In genomic region chr2:237727363-237727762, GRCh38 we compare ENCODE assay signal across 12 cellular contexts.
DNase-seq lines count a peak whose midpoint lies in the region; ATAC-seq, FAIRE-seq and TF ChIP-seq lines count a peak whose summit lies in the region.
"Had no signal": no experiment of that assay in that cellular context is flagged by ENCODE, and none has a peak within 500 bp of the region (broad histone marks: within the 10 kb centered on the region; RNA-seq: fewer than 3 reads in every experiment).

No MANE protein-coding gene starts in this region.

- H3K27ac Mint-ChIP-seq in stimulated activated effector memory CD8-positive, alpha-beta T cell treated with anti-CD3 and anti-CD28 coated beads, Interleukin-12 subunit alpha, Interleukin-12 subunit beta, amount 100 ng/mL, for 72 hours: peak overlapping the region; percentile 81

- no peak overlapping the region for H3K9ac ChIP-seq in SK-N-SH

- peaks cover 96% of the 10 kb centered on the region for H3K79me2 ChIP-seq in SK-N-SH (ENCODE audit: insufficient read depth)

- no peaks in the 10 kb centered on the region for H3K27me3 ChIP-seq in SK-N-SH (ENCODE audit: insufficient read depth)
- H3K27me3 ChIP-seq in uterus: no peaks in the 10 kb centered on the region

- CTCF ChIA-PET in SK-N-SH (lab: Yijun Ruan, JAX): interaction anchor here (1.1 to 7.5 kb wide), 4 partner anchors 9 to 54 kb away, joined by 3 to 45 read pairs (median 6); no protein-coding TSS in a partner anchor

- H3K9me2 ChIP-seq in SK-N-SH: no peaks in the 10 kb centered on the region

- TF ChIP-seq CTCF in SK-N-SH (IDR thresholded peaks at IDR 0.05) (no peak), fibroblast of mammary gland (conservative IDR thresholded peaks at IDR 0.05; ENCODE audit: control insufficient read depth, insufficient read depth, low read depth, low read length) (no peak), uterus (IDR thresholded peaks at IDR 0.05) (no peak)

- peaks cover 16 to 19% of the 10 kb centered on the region in 2 experiments for H3K36me3 ChIP-seq in SK-N-SH (replicated peaks in 1 of 2; ENCODE audit: control insufficient read depth in 1 of 2, insufficient read depth in 2 of 2, low read length in 1 of 2)
- no peaks in the 10 kb centered on the region for H3K36me3 ChIP-seq in uterus

- H3K27ac ChIP-seq in SK-N-SH (ENCODE audit: low read depth in 2 of 2, low read length in 1 of 2): peak overlapping the region; percentile 36 to 63
- peak overlapping the region in 1 of 2 donors; percentile 1 for H3K27ac ChIP-seq in uterus

- H3K4me3 ChIP-seq in SK-N-SH (ENCODE audit: low read depth in 2 of 2, low read length in 1 of 2): no peak overlapping the region
- H3K4me3 ChIP-seq in fibroblast of mammary gland (ENCODE audit: control insufficient read depth, low read depth, low read length): no peak overlapping the region
- no peak overlapping the region for H3K4me3 ChIP-seq in uterus

- H3F3A ChIP-seq in SK-N-SH (replicated peaks; ENCODE audit: insufficient read depth): peaks cover 36% of the 10 kb centered on the region

- H3K4me3 Mint-ChIP-seq in stimulated activated effector memory CD8-positive, alpha-beta T cell treated with anti-CD3 and anti-CD28 coated beads, Interleukin-12 subunit alpha, Interleukin-12 subunit beta, amount 100 ng/mL, for 72 hours: no peak overlapping the region
- H3K4me3 Mint-ChIP-seq: stimulated activated naive CD8-positive, alpha-beta T cell treated with anti-CD3 and anti-CD28 coated beads, Interleukin-15, Interleukin-2, amounts not matched to agents 100 ng/mL and 50 ng/mL, for 24 hours had no signal

- H3K36me3 Mint-ChIP-seq in stimulated activated effector memory CD8-positive, alpha-beta T cell treated with anti-CD3 and anti-CD28 coated beads, Interleukin-12 subunit alpha, Interleukin-12 subunit beta, amount 100 ng/mL, for 72 hours: peaks cover 84% of the 10 kb centered on the region

- no peak for TF ChIP-seq EP300 in SK-N-SH (IDR thresholded peaks at IDR 0.05; ENCODE audit: borderline replicate concordance in 1 of 2, low read depth in 1 of 2, low read length in 1 of 2)

- ATAC-seq in SK-N-SH treated with all-trans-retinoic acid at 6 μM for 48 hours: no peak
- peak; percentile 44 for ATAC-seq in stimulated activated effector memory CD8-positive, alpha-beta T cell treated with anti-CD3 and anti-CD28 coated beads, Interleukin-12 subunit alpha, Interleukin-12 subunit beta, amount 100 ng/mL, for 72 hours

- peaks cover 46% of the 10 kb centered on the region for H4K20me1 ChIP-seq in SK-N-SH (ENCODE audit: insufficient read depth)

- no peak for DNase-seq in SK-N-SH
- DNase-seq in RCC 7860 (ENCODE audit: low spot score): peak; percentile 69
- DNase-seq in fibroblast of mammary gland (ENCODE audit: low read depth): peak; percentile 56
- no peak for DNase-seq in stimulated activated effector memory CD8-positive, alpha-beta T cell treated with anti-CD3 and anti-CD28 coated beads, Interleukin-12 subunit alpha, Interleukin-12 subunit beta, amount 100 ng/mL, for 72 hours (ENCODE audit: low spot score in 2 of 2)
- DNase-seq in cerebellum (ENCODE audit: low spot score): no peak
- DNase-seq in uterus: no peak
- DNase-seq in SHP77 treated with DMSO at 0.1 percent for 48 hours (lab: John Stamatoyannopoulos, UW): no peak
- DNase-seq: activated effector memory CD4-positive, alpha-beta T cell treated with Interleukin-2 at 50 U/mL for 16 hours; cerebellar nuclear complex; NCI-H1105 had no signal

- H3K4me2 ChIP-seq in SK-N-SH: no peak overlapping the region

- H3K9me3 Mint-ChIP-seq in stimulated activated effector memory CD8-positive, alpha-beta T cell treated with anti-CD3 and anti-CD28 coated beads, Interleukin-12 subunit alpha, Interleukin-12 subunit beta, amount 100 ng/mL, for 72 hours: no peaks in the 10 kb centered on the region
- H3K9me3 Mint-ChIP-seq: stimulated activated naive CD8-positive, alpha-beta T cell treated with anti-CD3 and anti-CD28 coated beads, Interleukin-15, Interleukin-2, amounts not matched to agents 100 ng/mL and 50 ng/mL, for 24 hours had no signal

- no peak for TF ChIP-seq POLR2A in uterus (IDR thresholded peaks at IDR 0.05)

- POLR2A ChIA-PET in SK-N-SH (lab: Yijun Ruan, JAX): no interaction called here

- H3K9me3 ChIP-seq in SK-N-SH: no peaks in the 10 kb centered on the region
- H3K9me3 ChIP-seq in uterus: no peaks in the 10 kb centered on the region

- peaks cover 72% of the 10 kb centered on the region for H3K4me1 Mint-ChIP-seq in stimulated activated effector memory CD8-positive, alpha-beta T cell treated with anti-CD3 and anti-CD28 coated beads, Interleukin-12 subunit alpha, Interleukin-12 subunit beta, amount 100 ng/mL, for 72 hours

- intact Hi-C loops in uterus (cut with DNase I; ENCODE audit: low total_unique reads): no loop called here

- no peak for TF ChIP-seq RAD21 in SK-N-SH (IDR thresholded peaks at IDR 0.05; ENCODE audit: low read length)

- no peak overlapping the region for H2AFZ ChIP-seq in SK-N-SH (ENCODE audit: low read depth)

- 81% methylated on average over 5 of the region's 5 CpGs for WGBS in SK-N-SH (ENCODE audit: low lambda C conversion rate)

- peak; percentile 63 for FAIRE-seq in RCC 7860 (lab: Jason Lieb, UNC)

- H3K4me1 ChIP-seq in SK-N-SH (ENCODE audit: control insufficient read depth in 1 of 2, insufficient read depth in 2 of 2, low read depth in 1 of 2, low read length in 1 of 2) (peaks cover 45 to 54% of the 10 kb centered on the region in 2 experiments), uterus (peaks cover 0 to 15% of the 10 kb centered on the region in 2 donors)

TF ChIP-seq in SK-N-SH, 30 proteins besides CTCF, POLR2A, EP300 and RAD21:
- TF ChIP-seq GATA2 (CRISPR knock-in tag; IDR thresholded peaks at IDR 0.05) (no peak), FOSL2 (IDR thresholded peaks at IDR 0.05; ENCODE audit: borderline replicate concordance, low read depth) (peak; percentile 49; the same call in 1 of the 2 replicates), JUND (IDR thresholded peaks at IDR 0.05) (peak; percentile 13; the same call in 1 of the 2 replicates), IRF3 (IDR thresholded peaks at IDR 0.05; ENCODE audit: low read depth, low read length) (no peak), PBX3 (IDR thresholded peaks at IDR 0.05) (0 out of 2 replicates have a peak, but pooled peaks have one; percentile 3), MAX (IDR thresholded peaks at IDR 0.05; ENCODE audit: low read depth) (peak; percentile 57), RXRA (IDR thresholded peaks at IDR 0.05; ENCODE audit: borderline replicate concordance, low read depth) (no peak)

TF ChIP-seq in SK-N-SH treated with all-trans-retinoic acid at 6 μM for 48 hours, 23 proteins besides CTCF, POLR2A, EP300 and RAD21 (continues in another document):
- TF ChIP-seq ARNTL (CRISPR knock-in tag; IDR thresholded peaks at IDR 0.05; ENCODE audit: borderline replicate concordance, low read depth) (no peak), OSR1 (CRISPR knock-in tag; IDR thresholded peaks at IDR 0.05) (no peak), CREB5 (CRISPR knock-in tag; IDR thresholded peaks at IDR 0.05; ENCODE audit: low read depth) (no peak), ISL1 (CRISPR knock-in tag; IDR thresholded peaks at IDR 0.05) (no peak), GLIS3 (CRISPR knock-in tag; IDR thresholded peaks at IDR 0.05) (no peak), POU6F1 (CRISPR knock-in tag; IDR thresholded peaks at IDR 0.05; ENCODE audit: borderline replicate concordance, low read depth) (no peak), TOX (CRISPR knock-in tag; IDR thresholded peaks at IDR 0.05; ENCODE audit: borderline replicate concordance) (no peak), ZNF70 (CRISPR knock-in tag; IDR thresholded peaks at IDR 0.05) (no peak), ZFP30 (CRISPR knock-in tag; IDR thresholded peaks at IDR 0.05) (no peak), ZFP3 (CRISPR knock-in tag; IDR thresholded peaks at IDR 0.05) (no peak), ESRRG (CRISPR knock-in tag; IDR thresholded peaks at IDR 0.05) (no peak), ZC3H10 (CRISPR knock-in tag; IDR thresholded peaks at IDR 0.05) (no peak), PPARA (CRISPR knock-in tag; IDR thresholded peaks at IDR 0.05; ENCODE audit: borderline replicate concordance) (no peak), CSDC2 (CRISPR knock-in tag; IDR thresholded peaks at IDR 0.05) (no peak), ZNF8 (CRISPR knock-in tag; IDR thresholded peaks at IDR 0.05) (no peak)

Comparison
In these comparisons a context has a peak if more than half of its experiments do, and no peak if none do; other contexts are left out.
1. DNase-seq: peak in RCC 7860 (single experiment) and fibroblast of mammary gland (single experiment); none in SK-N-SH (single experiment), stimulated activated effector memory CD8-positive, alpha-beta T cell treated with anti-CD3 and anti-CD28 coated beads, Interleukin-12 subunit alpha, Interleukin-12 subunit beta, amount 100 ng/mL, for 72 hours (0 of 2), cerebellum (single experiment), uterus (0 of 2) and SHP77 treated with DMSO at 0.1 percent for 48 hours (single experiment).